26 cellular contexts compared by ENCODE assay signal in genomic region chr3:64861684-64862083, GRCh38.
"Had no signal": no experiment of that assay in that cellular context is flagged by ENCODE, and none has a peak within 500 bp of the region (broad histone marks: within the 10 kb centered on the region; RNA-seq: fewer than 3 reads in every experiment).

No MANE protein-coding gene starts in this region.

- H3K27ac Mint-ChIP-seq: dendritic cell treated with granulocyte-macrophage colony-stimulating factor and Interleukin-4, amounts not matched to agents 40 ng/mL and 50 ng/mL, for 4 days; memory B cell; naive thymus-derived CD8-positive, alpha-beta T cell; stimulated activated naive B cell treated with anti-CD40 and anti-IgM and Interleukin-4, amounts not matched to agents 10 μg/mL and 1 μg/mL and 100 μg/mL, for 72 hours; stimulated activated naive CD8-positive, alpha-beta T cell treated with anti-CD3 and anti-CD28 coated beads, Interleukin-15, Interleukin-2, amounts not matched to agents 100 ng/mL and 50 ng/mL, for 24 hours had no signal

- H3K36me3 ChIP-seq: colonic mucosa, gastrocnemius medialis, prostate gland, right atrium auricular region, thoracic aorta, tibial nerve, upper lobe of right lung, uterus had no signal

- ATAC-seq: gastrocnemius medialis; left lobe of liver; naive thymus-derived CD8-positive, alpha-beta T cell; stimulated activated naive B cell treated with anti-CD40 and anti-IgM and Interleukin-4, amounts not matched to agents 10 μg/mL and 1 μg/mL and 100 μg/mL, for 72 hours; upper lobe of right lung had no signal

- H3K4me3 Mint-ChIP-seq: dendritic cell treated with granulocyte-macrophage colony-stimulating factor and Interleukin-4, amounts not matched to agents 40 ng/mL and 50 ng/mL, for 4 days; memory B cell; naive thymus-derived CD8-positive, alpha-beta T cell; stimulated activated naive B cell treated with anti-CD40 and anti-IgM and Interleukin-4, amounts not matched to agents 10 μg/mL and 1 μg/mL and 100 μg/mL, for 72 hours; stimulated activated naive CD8-positive, alpha-beta T cell treated with anti-CD3 and anti-CD28 coated beads, Interleukin-15, Interleukin-2, amounts not matched to agents 100 ng/mL and 50 ng/mL, for 24 hours had no signal

- H3K27ac ChIP-seq: colonic mucosa, esophagus muscularis mucosa, gastrocnemius medialis, prostate gland, right atrium auricular region, sigmoid colon, thoracic aorta, tibial nerve, upper lobe of right lung, uterus had no signal

- H3K9me3 ChIP-seq: colonic mucosa, esophagus muscularis mucosa, gastrocnemius medialis, prostate gland, right atrium auricular region, sigmoid colon, thoracic aorta, tibial nerve, upper lobe of right lung, uterus had no signal

- H3K4me1 Mint-ChIP-seq: memory B cell; stimulated activated naive B cell treated with anti-CD40 and anti-IgM and Interleukin-4, amounts not matched to agents 10 μg/mL and 1 μg/mL and 100 μg/mL, for 72 hours had no signal

- H3K4me3 ChIP-seq: colonic mucosa, esophagus muscularis mucosa, gastrocnemius medialis, lung, prostate gland, right atrium auricular region, sigmoid colon, thoracic aorta, tibial nerve, upper lobe of right lung, uterus had no signal

- H3K9me3 Mint-ChIP-seq: memory B cell had no signal

- H3K36me3 Mint-ChIP-seq: memory B cell; naive thymus-derived CD8-positive, alpha-beta T cell; stimulated activated naive B cell treated with anti-CD40 and anti-IgM and Interleukin-4, amounts not matched to agents 10 μg/mL and 1 μg/mL and 100 μg/mL, for 72 hours had no signal

- DNase-seq: central memory CD4-positive, alpha-beta T cell; colonic mucosa; effector CD8-positive, alpha-beta T cell; gastrocnemius medialis; head of caudate nucleus; kidney; midbrain; naive thymus-derived CD8-positive, alpha-beta T cell; nucleus accumbens; sigmoid colon; small intestine; stimulated activated CD4-positive, alpha-beta T cell treated with anti-CD3 and anti-CD28 coated beads, Interleukin-15, amount 100 ng/mL, for 24 hours; stimulated activated CD4-positive, alpha-beta T cell treated with anti-CD3 and anti-CD28 coated beads, Interleukin-2, amount 100 ng/mL, for 48 hours; stimulated activated naive B cell treated with anti-CD40 and anti-IgM and Interleukin-4, amounts not matched to agents 10 μg/mL and 1 μg/mL and 100 μg/mL, for 72 hours; upper lobe of right lung; uterus had no signal

- H3K27me3 Mint-ChIP-seq: dendritic cell treated with granulocyte-macrophage colony-stimulating factor and Interleukin-4, amounts not matched to agents 40 ng/mL and 50 ng/mL, for 4 days; memory B cell; naive thymus-derived CD8-positive, alpha-beta T cell; stimulated activated naive B cell treated with anti-CD40 and anti-IgM and Interleukin-4, amounts not matched to agents 10 μg/mL and 1 μg/mL and 100 μg/mL, for 72 hours; stimulated activated naive CD8-positive, alpha-beta T cell treated with anti-CD3 and anti-CD28 coated beads, Interleukin-15, Interleukin-2, amounts not matched to agents 100 ng/mL and 50 ng/mL, for 24 hours had no signal

- H3K4me1 ChIP-seq: gastrocnemius medialis, prostate gland had no signal

- H3K27me3 ChIP-seq: colonic mucosa, esophagus muscularis mucosa, gastrocnemius medialis, right atrium auricular region, sigmoid colon, tibial nerve, upper lobe of right lung, uterus had no signal
